Comparison of ENCODE assay signal across 7 cellular contexts in genomic region chr3:150763841-150764483, GRCh38. TPM values are rescaled to one million over a fixed set of nuclear protein-coding genes. Genes with fewer than 3 reads are reported as not detected.
DNase-seq lines count a peak whose midpoint lies in the region; ATAC-seq and TF ChIP-seq lines count a peak whose summit lies in the region.

No MANE protein-coding gene starts in this region.

- H4K20me1 ChIP-seq in Loucy (ENCODE audit: insufficient read depth, low read length, poor library complexity, severe bottlenecking), result peaks cover 34% of the 10 kb centered on the region

- H3K4me3 ChIP-seq in Loucy (ENCODE audit: low read length, poor library complexity, severe bottlenecking) (peak overlapping the region; percentile 88), colonic mucosa (peak overlapping the region; percentile 72), kidney epithelial cell (ENCODE audit: low read depth, low read length) (peak overlapping the region; percentile 76)

- peaks cover 46% of the 10 kb centered on the region for H3K79me2 ChIP-seq in Loucy (ENCODE audit: insufficient read depth, low read length)

- peak; percentile 61 for TF ChIP-seq CTCF in Loucy (conservative IDR thresholded peaks at IDR 0.05; ENCODE audit: low read length)
- TF ChIP-seq CTCF in colonic mucosa (IDR thresholded peaks at IDR 0.05), result peak; percentile 62
- peak; percentile 67 for TF ChIP-seq CTCF in kidney epithelial cell (IDR thresholded peaks at IDR 0.05; ENCODE audit: insufficient read depth, low read length, poor library complexity, severe bottlenecking)

- intact Hi-C loops in colonic mucosa (cut with DNase I), result no loop called here

- DNase-seq in GM04504 (ENCODE audit: low read depth), result peak; percentile 38
- peak; percentile 33 for DNase-seq in T-helper 9 cell
- DNase-seq in colonic mucosa, result peak; percentile 77
- DNase-seq in kidney epithelial cell (ENCODE audit: low read depth), result no peak
- peak; percentile 51 for DNase-seq in stimulated activated CD4-positive, alpha-beta T cell treated with anti-CD3 and anti-CD28 coated beads, Interleukin-4, amount 100 ng/mL, for 1 hour

- peak; percentile 20 for ATAC-seq in GM21786 (IDR thresholded peaks at IDR 0.05; ENCODE audit: unreplicated experiment)

- no peaks in the 10 kb centered on the region for H3K9me2 ChIP-seq in Loucy (replicated peaks; ENCODE audit: low read depth, low read length)

- H3K4me1 ChIP-seq in Loucy (ENCODE audit: insufficient read depth, low read length, poor library complexity, severe bottlenecking) (peaks cover 55% of the 10 kb centered on the region), colonic mucosa (peaks cover 10% of the 10 kb centered on the region)

- H3K27me3 ChIP-seq in Loucy (ENCODE audit: insufficient read depth, low read length, poor library complexity, severe bottlenecking), result no peaks in the 10 kb centered on the region
- H3K27me3 ChIP-seq in colonic mucosa, result no peaks in the 10 kb centered on the region
- H3K27me3 ChIP-seq in kidney epithelial cell (ENCODE audit: control insufficient read depth, insufficient read depth, low read length), result no peaks in the 10 kb centered on the region

- H3K4me2 ChIP-seq in Loucy (ENCODE audit: low read depth, low read length, poor library complexity, severe bottlenecking), result peak overlapping the region; percentile 86

- no peaks in the 10 kb centered on the region for H3K9me3 ChIP-seq in Loucy (ENCODE audit: insufficient read depth, low read depth, low read length)
- no peaks in the 10 kb centered on the region for H3K9me3 ChIP-seq in colonic mucosa

- H3K36me3 ChIP-seq in Loucy (ENCODE audit: insufficient read depth, low read length), result no peaks in the 10 kb centered on the region
- H3K36me3 ChIP-seq in colonic mucosa, result no peaks in the 10 kb centered on the region
- no peaks in the 10 kb centered on the region for H3K36me3 ChIP-seq in kidney epithelial cell (ENCODE audit: control insufficient read depth, insufficient read depth, low read length)

- H3K9ac ChIP-seq in Loucy (ENCODE audit: low read depth, low read length, poor library complexity, severe bottlenecking), result peak overlapping the region; percentile 90
- H3K9ac ChIP-seq in colonic mucosa (ENCODE audit: low read depth in 2 of 2, low read length in 2 of 2), result peak overlapping the region; percentile 83 to 84

- peak overlapping the region; percentile 89 for H2AFZ ChIP-seq in Loucy (ENCODE audit: low read length)

- no peaks in the 10 kb centered on the region for H3F3A ChIP-seq in Loucy (ENCODE audit: low read depth)

- peak overlapping the region; percentile 93 for H3K27ac ChIP-seq in colonic mucosa

RNA-seq across cellular contexts. Expression of gene SIAH2, which starts 1.0 kb away (rescaled TPM):
- total RNA-seq in colonic mucosa (10 to 100 TPM; 27.9 to 33.8 TPM), kidney epithelial cell (31.7 and 48.1 TPM in 2 replicates)
